Comparison of ENCODE assay signal across 10 cellular contexts in genomic region chr5:147887026-147887627, GRCh38. TPM values are rescaled to one million over a fixed set of nuclear protein-coding genes. Genes with fewer than 3 reads are reported as not detected.
DNase-seq lines count a peak whose midpoint lies in the region; ATAC-seq lines count a peak whose summit lies in the region.
"Had no signal": no experiment of that assay in that cellular context is flagged by ENCODE, and none has a peak within 500 bp of the region (broad histone marks: within the 10 kb centered on the region; RNA-seq: fewer than 3 reads in every experiment).

No MANE protein-coding gene starts in this region.

- no peaks in the 10 kb centered on the region for H3K36me3 Mint-ChIP-seq in activated naive CD4-positive, alpha-beta T cell treated with anti-CD3 and anti-CD28 coated beads for 36 hours (ENCODE audit: low read depth)
- H3K36me3 Mint-ChIP-seq: naive B cell had no signal

- peaks cover 8% of the 10 kb centered on the region for H3K27me3 Mint-ChIP-seq in activated naive CD4-positive, alpha-beta T cell treated with anti-CD3 and anti-CD28 coated beads for 36 hours (ENCODE audit: low read depth)

- no peak for ATAC-seq in HG03139 (IDR thresholded peaks at IDR 0.05; ENCODE audit: unreplicated experiment)

- DNase-seq in DMS 273 (lab: John Stamatoyannopoulos, UW; ENCODE audit: unreplicated experiment), result peak; percentile 44
- no peak for DNase-seq in DMS 273 treated with DMSO at 0.1 percent for 48 hours (lab: John Stamatoyannopoulos, UW)
- peak; percentile 19 for DNase-seq in NCI-H226
- peak; percentile 72 for DNase-seq in cerebellar cortex (ENCODE audit: low spot score)
- DNase-seq in mucosa of gallbladder (ENCODE audit: low spot score), result peak; percentile 14
- no peak for DNase-seq in activated naive CD4-positive, alpha-beta T cell treated with anti-CD3 and anti-CD28 coated beads for 36 hours
- DNase-seq in occipital lobe (lab: John Stamatoyannopoulos, UW), result no peak
- DNase-seq: naive B cell had no signal

- no peaks in the 10 kb centered on the region for H3K9me3 Mint-ChIP-seq in activated naive CD4-positive, alpha-beta T cell treated with anti-CD3 and anti-CD28 coated beads for 36 hours
- H3K9me3 Mint-ChIP-seq: naive B cell had no signal

- H3K4me3 Mint-ChIP-seq in activated naive CD4-positive, alpha-beta T cell treated with anti-CD3 and anti-CD28 coated beads for 36 hours, result no peak overlapping the region
- H3K4me3 Mint-ChIP-seq: naive B cell had no signal

- no peaks in the 10 kb centered on the region for H3K4me1 Mint-ChIP-seq in activated naive CD4-positive, alpha-beta T cell treated with anti-CD3 and anti-CD28 coated beads for 36 hours (ENCODE audit: low read depth)
- H3K4me1 Mint-ChIP-seq: naive B cell had no signal

- CTCF ChIA-PET in activated naive CD4-positive, alpha-beta T cell treated with anti-CD3 and anti-CD28 coated beads for 36 hours (lab: Charles Lee), result no interaction called here

- no peak overlapping the region for H3K27ac Mint-ChIP-seq in activated naive CD4-positive, alpha-beta T cell treated with anti-CD3 and anti-CD28 coated beads for 36 hours
- H3K27ac Mint-ChIP-seq: naive B cell had no signal

- intact Hi-C loops in activated naive CD4-positive, alpha-beta T cell treated with anti-CD3 and anti-CD28 coated beads for 36 hours (cut with micrococcal nuclease), result loop anchor here (1.0 to 5.0 kb wide), 2 partner anchors 48 to 235 kb away; no protein-coding TSS in a partner anchor

RNA-seq across cellular contexts. Expression of gene SCGB3A2, which starts 8.6 kb away (rescaled TPM):
- total RNA-seq in mucosa of gallbladder (not detected), occipital lobe (not detected)
- total RNA-seq in activated naive CD4-positive, alpha-beta T cell treated with anti-CD3 and anti-CD28 coated beads for 36 hours, result not detected
- total RNA-seq: T-helper 2 cell treated with Interferon-gamma antibody and Interleukin-4, amounts not matched to agents 100 ng/mL and 5 ng/mL, for 36 hours had no signal

RNA-seq across cellular contexts. Expression of gene C5orf46, which starts 19.2 kb away (rescaled TPM):
- total RNA-seq in mucosa of gallbladder (not detected), occipital lobe (not detected)
- total RNA-seq in activated naive CD4-positive, alpha-beta T cell treated with anti-CD3 and anti-CD28 coated beads for 36 hours, result not detected
- total RNA-seq: T-helper 2 cell treated with Interferon-gamma antibody and Interleukin-4, amounts not matched to agents 100 ng/mL and 5 ng/mL, for 36 hours had no signal

RNA-seq across cellular contexts. Expression of gene SPINK1, which starts 55.7 kb away (rescaled TPM):
- total RNA-seq in mucosa of gallbladder (234 TPM), occipital lobe (not detected)
- total RNA-seq in activated naive CD4-positive, alpha-beta T cell treated with anti-CD3 and anti-CD28 coated beads for 36 hours, result not detected
- total RNA-seq: T-helper 2 cell treated with Interferon-gamma antibody and Interleukin-4, amounts not matched to agents 100 ng/mL and 5 ng/mL, for 36 hours had no signal

Comparison
In these comparisons a context has a peak if more than half of its experiments do, and no peak if none do; other contexts are left out.
1. DNase-seq: peak in DMS 273 (single experiment), NCI-H226 (single experiment), cerebellar cortex (single experiment) and mucosa of gallbladder (single experiment); none in DMS 273 treated with DMSO at 0.1 percent for 48 hours (single experiment), activated naive CD4-positive, alpha-beta T cell treated with anti-CD3 and anti-CD28 coated beads for 36 hours (single experiment) and occipital lobe (single experiment).
2. RNA of gene SPINK1, which starts 55.7 kb away (total RNA-seq): 234 TPM in mucosa of gallbladder (single experiment); not detected in activated naive CD4-positive, alpha-beta T cell treated with anti-CD3 and anti-CD28 coated beads for 36 hours and not detected in occipital lobe (single experiment); every median in the first group is over 100 times any median in the second.